In the genomic region with DNA sequence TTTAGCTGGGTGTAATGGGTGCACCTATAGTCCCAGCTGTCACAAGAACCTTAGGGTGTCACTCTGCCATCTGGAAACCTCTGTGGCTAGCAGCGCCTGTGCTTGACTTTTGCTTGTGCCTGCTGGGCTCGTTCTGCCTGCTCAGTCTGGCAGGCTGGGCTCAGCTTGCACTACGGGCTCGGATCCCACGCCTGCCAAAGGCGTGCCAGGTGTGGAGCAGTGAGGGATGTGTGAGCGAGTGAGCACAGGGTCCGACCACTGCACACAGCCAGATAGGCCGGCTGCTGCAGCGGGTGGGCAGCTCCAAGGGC, we compare ENCODE assay signal across 11 cellular contexts. TPM values are rescaled to one million over a fixed set of nuclear protein-coding genes. Genes with fewer than 3 reads are reported as not detected.
A peak's percentile ranks its signal among the peaks of the same experiment; 100 is the strongest.
DNase-seq lines count a peak whose midpoint lies in the region; ATAC-seq and TF ChIP-seq lines count a peak whose summit lies in the region.
"Had no signal": no experiment of that assay in that cellular context is flagged by ENCODE, and none has a peak within 500 bp of the region (broad histone marks: within the 10 kb centered on the region; RNA-seq: fewer than 3 reads in every experiment).

No MANE protein-coding gene starts in this region.

- H3K4ac ChIP-seq in mesendoderm (ENCODE audit: low read depth, low read length), result peak overlapping the region; percentile 40

- peaks cover 4% of the 10 kb centered on the region for H3K79me1 ChIP-seq in mesendoderm (ENCODE audit: low read length)

- WGBS in mesendoderm (ENCODE audit: extremely low coverage, insufficient coverage, low lambda C conversion rate), result no CpG with 5 or more reads among the region's 10 CpGs

- peak overlapping the region; percentile 51 to 56 for H3K27ac ChIP-seq in ascending aorta
- peak overlapping the region; percentile 22 for H3K27ac ChIP-seq in mesendoderm (ENCODE audit: low read depth, low read length)

- H3K36me3 ChIP-seq in ascending aorta (no peaks in the 10 kb centered on the region), mesendoderm (ENCODE audit: control insufficient read depth, insufficient read depth, low read length) (no peaks in the 10 kb centered on the region)
- H3K36me3 ChIP-seq: HAP-1 had no signal

- DNase-seq in activated T-cell treated with anti-CD3 and anti-CD28 coated beads, Interleukin-2, amount 50 U/mL, for 72 hours, result no peak
- no peak for DNase-seq in activated T-cell treated with anti-CD3 and anti-CD28 coated beads, Interleukin-2, amount 50 U/mL, for 48 hours
- no peak for DNase-seq in ascending aorta (ENCODE audit: low spot score in 2 of 2)
- no peak for DNase-seq in mesendoderm
- DNase-seq in type B pancreatic cell (ENCODE audit: extremely low spot score, unreplicated experiment), result no peak
- DNase-seq in retina, result no peak
- DNase-seq: EL, SIG-M5 had no signal

- peak overlapping the region; percentile 66 for H3K9ac ChIP-seq in mesendoderm (ENCODE audit: low read length)

- H3K27ac Mint-ChIP-seq in activated T-cell treated with anti-CD3 and anti-CD28 coated beads, Interleukin-2, amount 50 U/mL, for 72 hours, result no peak overlapping the region
- H3K27ac Mint-ChIP-seq in type B pancreatic cell, result peak overlapping the region; percentile 91

- H3K9me3 ChIP-seq in ascending aorta, result no peaks in the 10 kb centered on the region
- H3K9me3 ChIP-seq: HAP-1 had no signal

- peaks cover 0 to 8% of the 10 kb centered on the region in 2 donors for H3K4me1 ChIP-seq in ascending aorta
- H3K4me1 ChIP-seq in mesendoderm (ENCODE audit: control insufficient read depth, low read depth, low read length), result peaks cover 5% of the 10 kb centered on the region

- H3K4me2 ChIP-seq in mesendoderm (ENCODE audit: low read length), result peak overlapping the region; percentile 0

- peak overlapping the region; percentile 87 to 88 for H3K4me3 Mint-ChIP-seq in activated T-cell treated with anti-CD3 and anti-CD28 coated beads, Interleukin-2, amount 50 U/mL, for 72 hours
- peak overlapping the region; percentile 87 for H3K4me3 Mint-ChIP-seq in type B pancreatic cell

- no peak overlapping the region for H2BK15ac ChIP-seq in mesendoderm (replicated peaks; ENCODE audit: low read depth)

- no peak overlapping the region for H4K8ac ChIP-seq in mesendoderm (ENCODE audit: low read depth, low read length)

- no peak overlapping the region for H4K5ac ChIP-seq in mesendoderm (ENCODE audit: low read length)

- no peak for TF ChIP-seq CTCF in ascending aorta (IDR thresholded peaks at IDR 0.05)
- no peak for TF ChIP-seq CTCF in type B pancreatic cell (conservative IDR thresholded peaks at IDR 0.05)

- no peak overlapping the region for H3K18ac ChIP-seq in mesendoderm (ENCODE audit: low read length)

- peak overlapping the region; percentile 92 for H3K56ac ChIP-seq in mesendoderm (ENCODE audit: low read length)

- H3K27me3 Mint-ChIP-seq in activated T-cell treated with anti-CD3 and anti-CD28 coated beads, Interleukin-2, amount 50 U/mL, for 72 hours (ENCODE audit: low read depth), result no peaks in the 10 kb centered on the region
- no peaks in the 10 kb centered on the region for H3K27me3 Mint-ChIP-seq in type B pancreatic cell

- peaks cover 6% of the 10 kb centered on the region for H3K79me2 ChIP-seq in mesendoderm (ENCODE audit: control insufficient read depth, insufficient read depth, low read length)

- no peaks in the 10 kb centered on the region for H3K9me3 Mint-ChIP-seq in activated T-cell treated with anti-CD3 and anti-CD28 coated beads, Interleukin-2, amount 50 U/mL, for 72 hours
- H3K9me3 Mint-ChIP-seq in type B pancreatic cell, result no peaks in the 10 kb centered on the region

- peaks cover 55% of the 10 kb centered on the region for H3K4me1 Mint-ChIP-seq in activated T-cell treated with anti-CD3 and anti-CD28 coated beads, Interleukin-2, amount 50 U/mL, for 72 hours (ENCODE audit: low read depth)
- peaks cover 28% of the 10 kb centered on the region for H3K4me1 Mint-ChIP-seq in type B pancreatic cell (ENCODE audit: unreplicated experiment)

- H3K36me3 Mint-ChIP-seq in activated T-cell treated with anti-CD3 and anti-CD28 coated beads, Interleukin-2, amount 50 U/mL, for 72 hours (ENCODE audit: insufficient read depth in 2 of 2), result peaks cover 0 to 8% of the 10 kb centered on the region in 2 donors
- no peaks in the 10 kb centered on the region for H3K36me3 Mint-ChIP-seq in type B pancreatic cell

- H2BK5ac ChIP-seq in mesendoderm (ENCODE audit: low read length), result peak overlapping the region; percentile 39

- H3K23ac ChIP-seq in mesendoderm (ENCODE audit: low read length), result peak overlapping the region; percentile 15

- ATAC-seq in activated T-cell treated with anti-CD3 and anti-CD28 coated beads, Interleukin-2, amount 50 U/mL, for 72 hours (replicated peaks in 1 of 2), result no peak
- ATAC-seq in GM18498 (IDR thresholded peaks at IDR 0.05; ENCODE audit: unreplicated experiment) (no peak), HG03135 (IDR thresholded peaks at IDR 0.05; ENCODE audit: unreplicated experiment) (no peak)

- H2AK5ac ChIP-seq in mesendoderm (ENCODE audit: low read length), result peak overlapping the region; percentile 98

- no peaks in the 10 kb centered on the region for H3K27me3 ChIP-seq in ascending aorta
- H3K27me3 ChIP-seq in mesendoderm (ENCODE audit: insufficient read depth, low read length, poor library complexity), result no peaks in the 10 kb centered on the region

- intact Hi-C loops in ascending aorta (cut with DNase I), result no loop called here

- no peak overlapping the region for H2BK120ac ChIP-seq in mesendoderm (ENCODE audit: low read depth, low read length)

- H3K4me3 ChIP-seq in ascending aorta (peak overlapping the region in 1 of 2 donors; percentile 34), mesendoderm (ENCODE audit: low read length) (no peak overlapping the region)

RNA-seq across cellular contexts. Expression of gene LSM10, which starts 2.8 kb away (rescaled TPM):
- 10 to 100 TPM; 56.5 to 66.2 TPM for total RNA-seq in activated T-cell treated with anti-CD3 and anti-CD28 coated beads, Interleukin-2, amount 50 U/mL, for 72 hours
- 9.8 TPM for total RNA-seq in ascending aorta
- 64.1 TPM for polyA plus RNA-seq in mesendoderm (2013, experiment 1 of 2)
- polyA plus RNA-seq in mesendoderm (2013, experiment 2 of 2), result 62.9 TPM
- total RNA-seq in type B pancreatic cell (ENCODE audit: low replicate concordance), result 32.3 and 36.4 TPM in 2 replicates

RNA-seq across cellular contexts. Expression of gene STK40, which starts 14.7 kb away (rescaled TPM):
- 10 to 100 TPM; 56.1 to 63.5 TPM for total RNA-seq in activated T-cell treated with anti-CD3 and anti-CD28 coated beads, Interleukin-2, amount 50 U/mL, for 72 hours
- total RNA-seq in ascending aorta (77.0 TPM), type B pancreatic cell (ENCODE audit: low replicate concordance) (58.5 and 59.5 TPM in 2 replicates)
- 27.9 TPM for polyA plus RNA-seq in mesendoderm (2013, experiment 1 of 2)
- polyA plus RNA-seq in mesendoderm (2013, experiment 2 of 2), result 28.0 TPM

RNA-seq across cellular contexts. Expression of gene OSCP1, which starts 49.8 kb away (rescaled TPM):
- 1 to 10 TPM; 1.4 to 2.1 TPM for total RNA-seq in activated T-cell treated with anti-CD3 and anti-CD28 coated beads, Interleukin-2, amount 50 U/mL, for 72 hours
- total RNA-seq in ascending aorta (10.6 TPM), type B pancreatic cell (ENCODE audit: low replicate concordance) (12.4 and 15.3 TPM in 2 replicates)
- 1.8 TPM for polyA plus RNA-seq in mesendoderm (2013, experiment 1 of 2)
- polyA plus RNA-seq in mesendoderm (2013, experiment 2 of 2), result 2.2 TPM
